In the genomic region with DNA sequence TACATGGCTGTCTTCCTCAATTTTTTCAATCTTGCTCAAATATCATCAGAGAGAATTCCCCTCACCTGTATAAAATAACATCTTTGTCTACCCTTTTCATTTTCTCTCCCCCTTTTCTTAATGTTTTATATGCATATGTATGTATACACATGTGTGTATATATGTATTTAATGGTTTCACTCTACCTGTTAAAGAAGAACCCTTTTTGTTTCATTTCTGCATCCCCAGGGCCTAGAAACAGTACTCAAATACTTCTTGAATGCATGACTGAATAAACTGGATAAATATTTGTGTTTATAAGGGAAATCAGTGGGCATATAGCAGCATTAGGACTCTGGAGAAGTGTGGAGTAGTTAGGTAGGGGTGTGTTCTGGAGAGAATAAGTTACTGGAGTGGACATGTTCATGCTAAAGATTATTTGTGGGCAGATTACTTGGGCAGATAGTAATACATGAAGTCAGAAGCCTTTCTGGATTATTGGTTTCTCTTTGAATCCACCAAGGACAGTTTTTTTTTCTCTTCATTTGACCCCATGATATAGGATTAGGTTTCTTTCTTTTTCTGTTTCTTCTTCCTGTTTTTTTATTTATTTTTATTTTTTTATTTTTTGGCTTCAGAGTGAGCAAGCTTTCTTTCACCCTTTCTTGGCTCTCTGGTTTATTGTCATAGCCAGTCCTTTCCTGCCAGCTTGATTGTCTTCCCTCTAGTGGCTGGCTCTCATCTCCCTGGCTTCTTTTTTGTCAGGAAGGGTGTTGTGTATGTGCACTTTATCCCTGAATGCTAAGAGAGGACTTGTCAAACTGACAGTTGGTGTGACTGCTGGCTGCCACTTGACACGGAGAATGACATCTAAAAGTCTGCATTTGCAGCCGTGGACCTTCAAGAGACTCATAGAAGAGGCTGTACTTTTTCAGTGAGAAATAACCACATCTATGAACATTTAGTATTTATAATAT, we compare ENCODE assay signal across 1 cellular context.
TF ChIP-seq lines count a peak whose summit lies in the region.

No MANE protein-coding gene starts in this region.

TF ChIP-seq in A549, 52 proteins besides CTCF, POLR2A, EP300 and RAD21 (continued from another document):
- no peak for TF ChIP-seq ATOH8 (CRISPR knock-in tag; IDR thresholded peaks at IDR 0.05; ENCODE audit: low read depth)
TF ChIP-seq in A549: peak in this region for 0.
